15 cellular contexts compared by ENCODE assay signal in genomic region chr15:98002874-98003273, GRCh38. TPM values are rescaled to one million over a fixed set of nuclear protein-coding genes. Genes with fewer than 3 reads are reported as not detected.
DNase-seq lines count a peak whose midpoint lies in the region; ATAC-seq, FAIRE-seq and TF ChIP-seq lines count a peak whose summit lies in the region.
"Had no signal": no experiment of that assay in that cellular context is flagged by ENCODE, and none has a peak within 500 bp of the region (broad histone marks: within the 10 kb centered on the region; RNA-seq: fewer than 3 reads in every experiment).

No MANE protein-coding gene starts in this region.

- no peak for FAIRE-seq in keratinocyte (lab: Jason Lieb, UNC)
- FAIRE-seq: GM19239 had no signal

- dilution Hi-C loops in keratinocyte (cut with MboI; ENCODE audit: extremely low pct_ligation_motif_present, low sequenced_read_pairs), result no loop called here

- no peaks in the 10 kb centered on the region for H3K9me3 ChIP-seq in keratinocyte (ENCODE audit: control insufficient read depth, low read depth, low read length)

- H3K4me2 ChIP-seq in keratinocyte (ENCODE audit: control insufficient read depth, extremely low read depth, insufficient read depth, low read depth, low read length), result peak overlapping the region; percentile 79
- H3K4me2 ChIP-seq: GM23338 had no signal

- H3K4me1 ChIP-seq in keratinocyte (ENCODE audit: control insufficient read depth, extremely low read depth, insufficient read depth, low read length), result peaks cover 45% of the 10 kb centered on the region

- peak overlapping the region; percentile 74 for H2AFZ ChIP-seq in keratinocyte (ENCODE audit: control insufficient read depth, low read length)
- H2AFZ ChIP-seq: GM23338 had no signal

- H3K27me3 ChIP-seq in keratinocyte (ENCODE audit: control insufficient read depth, extremely low read depth, insufficient read depth, low read length), result no peaks in the 10 kb centered on the region

- no peak overlapping the region for H3K4me3 ChIP-seq in keratinocyte (ENCODE audit: control insufficient read depth in 2 of 3, extremely low read depth in 1 of 3, insufficient read depth in 2 of 3, low read depth in 1 of 3, low read length in 3 of 3)
- H3K4me3 ChIP-seq: GM23338, K562 had no signal

- H3K36me3 ChIP-seq in keratinocyte (ENCODE audit: control insufficient read depth in 2 of 2, extremely low read depth in 1 of 2, insufficient read depth in 2 of 2, low read length in 2 of 2), result no peaks in the 10 kb centered on the region

- peak; percentile 54 for ATAC-seq in sciatic nerve
- ATAC-seq in SK-N-SH treated with all-trans-retinoic acid at 6 μM for 48 hours, result no peak
- ATAC-seq in GM21825 (IDR thresholded peaks at IDR 0.05; ENCODE audit: unreplicated experiment), result no peak
- ATAC-seq: GM23338, K562 had no signal

- intact Hi-C loops in sciatic nerve (cut with DNase I), result no loop called here

- no peaks in the 10 kb centered on the region for H3K79me2 ChIP-seq in keratinocyte (ENCODE audit: control insufficient read depth, insufficient read depth, low read length)

- H4K20me1 ChIP-seq in keratinocyte (ENCODE audit: control insufficient read depth, extremely low read depth, insufficient read depth, low read length), result no peaks in the 10 kb centered on the region

- no peak for TF ChIP-seq CTCF in keratinocyte (optimal IDR thresholded peaks at IDR 0.05 in 1 of 3, IDR thresholded peaks at IDR 0.05 in 1 of 3, conservative IDR thresholded peaks at IDR 0.05 in 1 of 3; ENCODE audit: extremely low read depth in 1 of 3, insufficient read depth in 2 of 3, low read length in 3 of 3)

- in situ Hi-C loops in SK-MEL-5 (cut with HindIII; ENCODE audit: low pct_unique_long_range_greater_than_20kb, low sequenced_read_pairs), result no loop called here
- in situ Hi-C loops in KBM-7 (cut with MboI; ENCODE audit: low pct_unique_long_range_greater_than_20kb, low sequenced_read_pairs), result no loop called here

- DNase-seq in Ammon's horn (ENCODE audit: low spot score), result peak; percentile 50
- peak; percentile 42 for DNase-seq in SK-MEL-5 (ENCODE audit: low read depth, low spot score)
- no peak for DNase-seq in keratinocyte (ENCODE audit: low read depth, low spot score)
- no peak for DNase-seq in sciatic nerve (ENCODE audit: low spot score)
- DNase-seq in NCI-H1048 (lab: John Stamatoyannopoulos, UW), result no peak
- no peak for DNase-seq in KBM-7
- DNase-seq: COR-L47; NCI-H526 treated with DMSO at 0.1 percent for 48 hours; NK-92 treated with Interleukin-12 subunit alpha and Interleukin-12 subunit beta, amount 100 ng/mL, for 24 hours; OCI-M1 had no signal

- no peaks in the 10 kb centered on the region for H3K9me1 ChIP-seq in keratinocyte (ENCODE audit: control insufficient read depth, extremely low read depth, insufficient read depth, low read length)

- H3K27ac ChIP-seq in keratinocyte (ENCODE audit: control insufficient read depth, insufficient read depth, low read length), result peak overlapping the region; percentile 91

- H3K9ac ChIP-seq in keratinocyte (ENCODE audit: control insufficient read depth, extremely low read depth, insufficient read depth, low read length), result peak overlapping the region; percentile 63

TF ChIP-seq in SK-N-SH treated with all-trans-retinoic acid at 6 μM for 48 hours, 23 proteins besides CTCF, POLR2A, EP300 and RAD21 (continues in another document):
- TF ChIP-seq ISL1 (CRISPR knock-in tag; IDR thresholded peaks at IDR 0.05) (no peak), PPARA (CRISPR knock-in tag; IDR thresholded peaks at IDR 0.05; ENCODE audit: borderline replicate concordance) (no peak), CREB5 (CRISPR knock-in tag; IDR thresholded peaks at IDR 0.05; ENCODE audit: low read depth) (no peak), ZFP30 (CRISPR knock-in tag; IDR thresholded peaks at IDR 0.05) (no peak), POU6F1 (CRISPR knock-in tag; IDR thresholded peaks at IDR 0.05; ENCODE audit: borderline replicate concordance, low read depth) (no peak), RARB (CRISPR knock-in tag; IDR thresholded peaks at IDR 0.05) (no peak), OSR1 (CRISPR knock-in tag; IDR thresholded peaks at IDR 0.05) (no peak), ZNF8 (CRISPR knock-in tag; IDR thresholded peaks at IDR 0.05) (no peak), ZC3H10 (CRISPR knock-in tag; IDR thresholded peaks at IDR 0.05) (no peak), TSHZ2 (CRISPR knock-in tag; IDR thresholded peaks at IDR 0.05) (no peak), TOX (CRISPR knock-in tag; IDR thresholded peaks at IDR 0.05; ENCODE audit: borderline replicate concordance) (no peak), ZFP3 (CRISPR knock-in tag; IDR thresholded peaks at IDR 0.05) (no peak), GLIS3 (CRISPR knock-in tag; IDR thresholded peaks at IDR 0.05) (no peak), SNAI2 (CRISPR knock-in tag; IDR thresholded peaks at IDR 0.05) (no peak), ESRRG (CRISPR knock-in tag; IDR thresholded peaks at IDR 0.05) (no peak), ZNF565 (CRISPR knock-in tag; conservative IDR thresholded peaks at IDR 0.05; ENCODE audit: low read depth) (no peak), ZNF70 (CRISPR knock-in tag; IDR thresholded peaks at IDR 0.05) (no peak), CSDC2 (CRISPR knock-in tag; IDR thresholded peaks at IDR 0.05) (no peak)

RNA-seq across cellular contexts. Expression of gene ARRDC4, which starts 42.4 kb away (rescaled TPM):
- total RNA-seq in SK-MEL-5 (2014; rRNA removed; shearing (Covaris generic)), result 0.88 and 1.4 TPM in 2 replicates
- 7.3 and 8.5 TPM in 2 replicates for polyA plus RNA-seq in SK-MEL-5 (2015; cell fraction: cytosol; rRNA removed)
- 12.2 and 13.2 TPM in 2 replicates for polyA plus RNA-seq in SK-MEL-5 (2015; cell fraction: nucleus; rRNA removed)
- 21.0 to 34.6 TPM (median 23.1 TPM) in 3 replicates for polyA plus RNA-seq in keratinocyte
- 19.7 TPM for polyA plus RNA-seq in keratinocyte (2011; ENCODE audit: low read depth)
- polyA plus RNA-seq in keratinocyte (2011; cell fraction: cytosol; rRNA removed), result 23.0 and 46.4 TPM in 2 replicates
- 24.7 and 40.9 TPM in 2 replicates for polyA plus RNA-seq in keratinocyte (2011; cell fraction: nucleus; rRNA removed)
- 16.4 and 28.7 TPM in 2 replicates for polyA plus RNA-seq in keratinocyte (2012; ENCODE audit: low replicate concordance)
- polyA minus RNA-seq in keratinocyte, result 7.6 to 23.1 TPM (median 17.1 TPM) in 3 replicates
- 22.8 TPM for polyA minus RNA-seq in keratinocyte (2011; cell fraction: cytosol; rRNA and poly(A)+ RNA removed)
- 18.9 and 22.9 TPM in 2 replicates for polyA minus RNA-seq in keratinocyte (2011; cell fraction: nucleus; rRNA and poly(A)+ RNA removed)
- total RNA-seq in sciatic nerve, result 48.2 TPM

Comparison
In these comparisons a context has a peak if more than half of its experiments do, and no peak if none do; other contexts are left out.
1. DNase-seq: peak in Ammon's horn (single experiment) and SK-MEL-5 (single experiment); none in keratinocyte (single experiment), sciatic nerve (single experiment), NCI-H1048 (single experiment) and KBM-7 (single experiment).
2. RNA of gene ARRDC4, which starts 42.4 kb away (total RNA-seq): 48.2 TPM in sciatic nerve (single experiment); 0.88 to 1.4 TPM in SK-MEL-5; every median in the first group is over 10 times any median in the second.